In the genomic region with DNA sequence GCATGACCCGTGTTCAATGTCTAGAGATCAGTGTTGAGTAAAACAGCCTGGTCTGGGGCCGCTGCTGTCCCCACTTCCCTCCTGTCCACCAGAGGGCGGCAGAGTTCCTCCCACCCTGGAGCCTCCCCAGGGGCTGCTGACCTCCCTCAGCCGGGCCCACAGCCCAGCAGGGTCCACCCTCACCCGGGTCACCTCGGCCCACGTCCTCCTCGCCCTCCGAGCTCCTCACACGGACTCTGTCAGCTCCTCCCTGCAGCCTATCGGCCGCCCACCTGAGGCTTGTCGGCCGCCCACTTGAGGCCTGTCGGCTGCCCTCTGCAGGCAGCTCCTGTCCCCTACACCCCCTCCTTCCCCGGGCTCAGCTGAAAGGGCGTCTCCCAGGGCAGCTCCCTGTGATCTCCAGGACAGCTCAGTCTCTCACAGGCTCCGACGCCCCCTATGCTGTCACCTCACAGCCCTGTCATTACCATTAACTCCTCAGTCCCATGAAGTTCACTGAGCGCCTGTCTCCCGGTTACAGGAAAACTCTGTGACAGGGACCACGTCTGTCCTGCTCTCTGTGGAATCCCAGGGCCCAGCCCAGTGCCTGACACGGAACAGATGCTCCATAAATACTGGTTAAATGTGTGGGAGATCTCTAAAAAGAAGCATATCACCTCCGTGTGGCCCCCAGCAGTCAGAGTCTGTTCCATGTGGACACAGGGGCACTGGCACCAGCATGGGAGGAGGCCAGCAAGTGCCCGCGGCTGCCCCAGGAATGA, we compare ENCODE assay signal across 1 cellular context.
TF ChIP-seq lines count a peak whose summit lies in the region.

No MANE protein-coding gene starts in this region.

TF ChIP-seq in HEK293, 187 proteins besides CTCF, POLR2A, EP300 and RAD21 (continued from another document and continues in another):
- TF ChIP-seq, protein P1, sequence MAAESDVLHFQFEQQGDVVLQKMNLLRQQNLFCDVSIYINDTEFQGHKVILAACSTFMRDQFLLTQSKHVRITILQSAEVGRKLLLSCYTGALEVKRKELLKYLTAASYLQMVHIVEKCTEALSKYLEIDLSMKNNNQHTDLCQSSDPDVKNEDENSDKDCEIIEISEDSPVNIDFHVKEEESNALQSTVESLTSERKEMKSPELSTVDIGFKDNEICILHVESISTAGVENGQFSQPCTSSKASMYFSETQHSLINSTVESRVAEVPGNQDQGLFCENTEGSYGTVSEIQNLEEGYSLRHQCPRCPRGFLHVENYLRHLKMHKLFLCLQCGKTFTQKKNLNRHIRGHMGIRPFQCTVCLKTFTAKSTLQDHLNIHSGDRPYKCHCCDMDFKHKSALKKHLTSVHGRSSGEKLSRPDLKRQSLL (tag by site-specific recombination; IDR thresholded peaks at IDR 0.05): no peak
- TF ChIP-seq ZNF10 (tag by site-specific recombination; IDR thresholded peaks at IDR 0.05): 0 out of 2 replicates have a peak, but pooled peaks have one; percentile 21
- no peak for TF ChIP-seq ZNF138 (tag by site-specific recombination; IDR thresholded peaks at IDR 0.05; ENCODE audit: borderline replicate concordance)
- TF ChIP-seq, protein P2, sequence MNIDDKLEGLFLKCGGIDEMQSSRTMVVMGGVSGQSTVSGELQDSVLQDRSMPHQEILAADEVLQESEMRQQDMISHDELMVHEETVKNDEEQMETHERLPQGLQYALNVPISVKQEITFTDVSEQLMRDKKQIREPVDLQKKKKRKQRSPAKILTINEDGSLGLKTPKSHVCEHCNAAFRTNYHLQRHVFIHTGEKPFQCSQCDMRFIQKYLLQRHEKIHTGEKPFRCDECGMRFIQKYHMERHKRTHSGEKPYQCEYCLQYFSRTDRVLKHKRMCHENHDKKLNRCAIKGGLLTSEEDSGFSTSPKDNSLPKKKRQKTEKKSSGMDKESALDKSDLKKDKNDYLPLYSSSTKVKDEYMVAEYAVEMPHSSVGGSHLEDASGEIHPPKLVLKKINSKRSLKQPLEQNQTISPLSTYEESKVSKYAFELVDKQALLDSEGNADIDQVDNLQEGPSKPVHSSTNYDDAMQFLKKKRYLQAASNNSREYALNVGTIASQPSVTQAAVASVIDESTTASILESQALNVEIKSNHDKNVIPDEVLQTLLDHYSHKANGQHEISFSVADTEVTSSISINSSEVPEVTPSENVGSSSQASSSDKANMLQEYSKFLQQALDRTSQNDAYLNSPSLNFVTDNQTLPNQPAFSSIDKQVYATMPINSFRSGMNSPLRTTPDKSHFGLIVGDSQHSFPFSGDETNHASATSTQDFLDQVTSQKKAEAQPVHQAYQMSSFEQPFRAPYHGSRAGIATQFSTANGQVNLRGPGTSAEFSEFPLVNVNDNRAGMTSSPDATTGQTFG (tag by site-specific recombination; IDR thresholded peaks at IDR 0.05; ENCODE audit: borderline replicate concordance): peak; percentile 36; the same call in 1 of the 2 replicates
- TF ChIP-seq MYNN (tag by site-specific recombination; IDR thresholded peaks at IDR 0.05; ENCODE audit: borderline replicate concordance): no peak
- TF ChIP-seq, protein P3, sequence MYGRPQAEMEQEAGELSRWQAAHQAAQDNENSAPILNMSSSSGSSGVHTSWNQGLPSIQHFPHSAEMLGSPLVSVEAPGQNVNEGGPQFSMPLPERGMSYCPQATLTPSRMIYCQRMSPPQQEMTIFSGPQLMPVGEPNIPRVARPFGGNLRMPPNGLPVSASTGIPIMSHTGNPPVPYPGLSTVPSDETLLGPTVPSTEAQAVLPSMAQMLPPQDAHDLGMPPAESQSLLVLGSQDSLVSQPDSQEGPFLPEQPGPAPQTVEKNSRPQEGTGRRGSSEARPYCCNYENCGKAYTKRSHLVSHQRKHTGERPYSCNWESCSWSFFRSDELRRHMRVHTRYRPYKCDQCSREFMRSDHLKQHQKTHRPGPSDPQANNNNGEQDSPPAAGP (tag by site-specific recombination; IDR thresholded peaks at IDR 0.05): peak; percentile 86
- TF ChIP-seq KLF9 (tag by site-specific recombination; IDR thresholded peaks at IDR 0.05; ENCODE audit: low read depth): peak; percentile 76
- no peak for TF ChIP-seq ZNF175 (tag by site-specific recombination; IDR thresholded peaks at IDR 0.05)
- peak; percentile 65; the same call in 1 of the 2 replicates for TF ChIP-seq ZBTB7A (tag by site-specific recombination; IDR thresholded peaks at IDR 0.05; ENCODE audit: low read depth)
- TF ChIP-seq, protein P4, sequence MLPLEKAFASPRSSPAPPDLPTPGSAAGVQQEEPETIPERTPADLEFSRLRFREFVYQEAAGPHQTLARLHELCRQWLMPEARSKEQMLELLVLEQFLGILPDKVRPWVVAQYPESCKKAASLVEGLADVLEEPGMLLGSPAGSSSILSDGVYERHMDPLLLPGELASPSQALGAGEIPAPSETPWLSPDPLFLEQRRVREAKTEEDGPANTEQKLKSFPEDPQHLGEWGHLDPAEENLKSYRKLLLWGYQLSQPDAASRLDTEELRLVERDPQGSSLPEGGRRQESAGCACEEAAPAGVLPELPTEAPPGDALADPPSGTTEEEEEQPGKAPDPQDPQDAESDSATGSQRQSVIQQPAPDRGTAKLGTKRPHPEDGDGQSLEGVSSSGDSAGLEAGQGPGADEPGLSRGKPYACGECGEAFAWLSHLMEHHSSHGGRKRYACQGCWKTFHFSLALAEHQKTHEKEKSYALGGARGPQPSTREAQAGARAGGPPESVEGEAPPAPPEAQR (tag by site-specific recombination; IDR thresholded peaks at IDR 0.05): 0 out of 2 replicates have a peak, but pooled peaks have one; percentile 54
- peak; percentile 72 for TF ChIP-seq ZIC2 (tag by site-specific recombination; IDR thresholded peaks at IDR 0.05)
- TF ChIP-seq ZNF239 (tag by site-specific recombination; IDR thresholded peaks at IDR 0.05): peak; percentile 31; the same call in 1 of the 2 replicates
- TF ChIP-seq BCL11A (tag by site-specific recombination; IDR thresholded peaks at IDR 0.05; ENCODE audit: low read depth): peak; percentile 58; the same call in 1 of the 2 replicates
- peak; percentile 36; the same call in 1 of the 2 replicates for TF ChIP-seq ZNF792 (tag by site-specific recombination; IDR thresholded peaks at IDR 0.05)
- TF ChIP-seq, protein P5, sequence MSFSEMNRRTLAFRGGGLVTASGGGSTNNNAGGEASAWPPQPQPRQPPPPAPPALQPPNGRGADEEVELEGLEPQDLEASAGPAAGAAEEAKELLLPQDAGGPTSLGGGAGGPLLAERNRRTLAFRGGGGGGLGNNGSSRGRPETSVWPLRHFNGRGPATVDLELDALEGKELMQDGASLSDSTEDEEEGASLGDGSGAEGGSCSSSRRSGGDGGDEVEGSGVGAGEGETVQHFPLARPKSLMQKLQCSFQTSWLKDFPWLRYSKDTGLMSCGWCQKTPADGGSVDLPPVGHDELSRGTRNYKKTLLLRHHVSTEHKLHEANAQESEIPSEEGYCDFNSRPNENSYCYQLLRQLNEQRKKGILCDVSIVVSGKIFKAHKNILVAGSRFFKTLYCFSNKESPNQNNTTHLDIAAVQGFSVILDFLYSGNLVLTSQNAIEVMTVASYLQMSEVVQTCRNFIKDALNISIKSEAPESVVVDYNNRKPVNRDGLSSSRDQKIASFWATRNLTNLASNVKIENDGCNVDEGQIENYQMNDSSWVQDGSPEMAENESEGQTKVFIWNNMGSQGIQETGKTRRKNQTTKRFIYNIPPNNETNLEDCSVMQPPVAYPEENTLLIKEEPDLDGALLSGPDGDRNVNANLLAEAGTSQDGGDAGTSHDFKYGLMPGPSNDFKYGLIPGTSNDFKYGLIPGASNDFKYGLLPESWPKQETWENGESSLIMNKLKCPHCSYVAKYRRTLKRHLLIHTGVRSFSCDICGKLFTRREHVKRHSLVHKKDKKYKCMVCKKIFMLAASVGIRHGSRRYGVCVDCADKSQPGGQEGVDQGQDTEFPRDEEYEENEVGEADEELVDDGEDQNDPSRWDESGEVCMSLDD (tag by site-specific recombination; IDR thresholded peaks at IDR 0.05): peak; percentile 60; the same call in 1 of the 2 replicates
- peak; percentile 82 for TF ChIP-seq ZBTB8A (tag by site-specific recombination; IDR thresholded peaks at IDR 0.05)
- peak; percentile 63; the same call in 1 of the 2 replicates for TF ChIP-seq ZNF660 (tag by site-specific recombination; IDR thresholded peaks at IDR 0.05)
- TF ChIP-seq ZNF19 (tag by site-specific recombination; IDR thresholded peaks at IDR 0.05; ENCODE audit: low read depth): no peak
- TF ChIP-seq, protein P6, sequence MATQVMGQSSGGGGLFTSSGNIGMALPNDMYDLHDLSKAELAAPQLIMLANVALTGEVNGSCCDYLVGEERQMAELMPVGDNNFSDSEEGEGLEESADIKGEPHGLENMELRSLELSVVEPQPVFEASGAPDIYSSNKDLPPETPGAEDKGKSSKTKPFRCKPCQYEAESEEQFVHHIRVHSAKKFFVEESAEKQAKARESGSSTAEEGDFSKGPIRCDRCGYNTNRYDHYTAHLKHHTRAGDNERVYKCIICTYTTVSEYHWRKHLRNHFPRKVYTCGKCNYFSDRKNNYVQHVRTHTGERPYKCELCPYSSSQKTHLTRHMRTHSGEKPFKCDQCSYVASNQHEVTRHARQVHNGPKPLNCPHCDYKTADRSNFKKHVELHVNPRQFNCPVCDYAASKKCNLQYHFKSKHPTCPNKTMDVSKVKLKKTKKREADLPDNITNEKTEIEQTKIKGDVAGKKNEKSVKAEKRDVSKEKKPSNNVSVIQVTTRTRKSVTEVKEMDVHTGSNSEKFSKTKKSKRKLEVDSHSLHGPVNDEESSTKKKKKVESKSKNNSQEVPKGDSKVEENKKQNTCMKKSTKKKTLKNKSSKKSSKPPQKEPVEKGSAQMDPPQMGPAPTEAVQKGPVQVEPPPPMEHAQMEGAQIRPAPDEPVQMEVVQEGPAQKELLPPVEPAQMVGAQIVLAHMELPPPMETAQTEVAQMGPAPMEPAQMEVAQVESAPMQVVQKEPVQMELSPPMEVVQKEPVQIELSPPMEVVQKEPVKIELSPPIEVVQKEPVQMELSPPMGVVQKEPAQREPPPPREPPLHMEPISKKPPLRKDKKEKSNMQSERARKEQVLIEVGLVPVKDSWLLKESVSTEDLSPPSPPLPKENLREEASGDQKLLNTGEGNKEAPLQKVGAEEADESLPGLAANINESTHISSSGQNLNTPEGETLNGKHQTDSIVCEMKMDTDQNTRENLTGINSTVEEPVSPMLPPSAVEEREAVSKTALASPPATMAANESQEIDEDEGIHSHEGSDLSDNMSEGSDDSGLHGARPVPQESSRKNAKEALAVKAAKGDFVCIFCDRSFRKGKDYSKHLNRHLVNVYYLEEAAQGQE (tag by site-specific recombination; IDR thresholded peaks at IDR 0.05): peak; percentile 80
- TF ChIP-seq, protein P7, sequence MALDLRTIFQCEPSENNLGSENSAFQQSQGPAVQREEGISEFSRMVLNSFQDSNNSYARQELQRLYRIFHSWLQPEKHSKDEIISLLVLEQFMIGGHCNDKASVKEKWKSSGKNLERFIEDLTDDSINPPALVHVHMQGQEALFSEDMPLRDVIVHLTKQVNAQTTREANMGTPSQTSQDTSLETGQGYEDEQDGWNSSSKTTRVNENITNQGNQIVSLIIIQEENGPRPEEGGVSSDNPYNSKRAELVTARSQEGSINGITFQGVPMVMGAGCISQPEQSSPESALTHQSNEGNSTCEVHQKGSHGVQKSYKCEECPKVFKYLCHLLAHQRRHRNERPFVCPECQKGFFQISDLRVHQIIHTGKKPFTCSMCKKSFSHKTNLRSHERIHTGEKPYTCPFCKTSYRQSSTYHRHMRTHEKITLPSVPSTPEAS (tag by site-specific recombination; IDR thresholded peaks at IDR 0.05): peak; percentile 45
- peak; percentile 100 for TF ChIP-seq ZNF561 (tag by site-specific recombination; IDR thresholded peaks at IDR 0.05; ENCODE audit: borderline replicate concordance)
- no peak for TF ChIP-seq ZNF184 (tag by site-specific recombination; IDR thresholded peaks at IDR 0.05)
- peak; percentile 91; the same call in 1 of the 2 replicates for TF ChIP-seq KLF7 (tag by site-specific recombination; IDR thresholded peaks at IDR 0.05; ENCODE audit: borderline replicate concordance)
- no peak for TF ChIP-seq MEIS1 (CRISPR knock-in tag; IDR thresholded peaks at IDR 0.05; ENCODE audit: borderline replicate concordance)
- peak; percentile 82; the same call in 1 of the 2 replicates for TF ChIP-seq ZNF391 (tag by site-specific recombination; IDR thresholded peaks at IDR 0.05; ENCODE audit: borderline replicate concordance, low read depth)
- peak; percentile 88 for TF ChIP-seq ZBTB48 (tag by site-specific recombination; IDR thresholded peaks at IDR 0.05)
- TF ChIP-seq, protein P8, sequence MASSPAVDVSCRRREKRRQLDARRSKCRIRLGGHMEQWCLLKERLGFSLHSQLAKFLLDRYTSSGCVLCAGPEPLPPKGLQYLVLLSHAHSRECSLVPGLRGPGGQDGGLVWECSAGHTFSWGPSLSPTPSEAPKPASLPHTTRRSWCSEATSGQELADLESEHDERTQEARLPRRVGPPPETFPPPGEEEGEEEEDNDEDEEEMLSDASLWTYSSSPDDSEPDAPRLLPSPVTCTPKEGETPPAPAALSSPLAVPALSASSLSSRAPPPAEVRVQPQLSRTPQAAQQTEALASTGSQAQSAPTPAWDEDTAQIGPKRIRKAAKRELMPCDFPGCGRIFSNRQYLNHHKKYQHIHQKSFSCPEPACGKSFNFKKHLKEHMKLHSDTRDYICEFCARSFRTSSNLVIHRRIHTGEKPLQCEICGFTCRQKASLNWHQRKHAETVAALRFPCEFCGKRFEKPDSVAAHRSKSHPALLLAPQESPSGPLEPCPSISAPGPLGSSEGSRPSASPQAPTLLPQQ (tag by site-specific recombination; IDR thresholded peaks at IDR 0.05): peak; percentile 98
- TF ChIP-seq ZBTB1 (tag by site-specific recombination; IDR thresholded peaks at IDR 0.05): no peak
- no peak for TF ChIP-seq ZNF140 (tag by site-specific recombination; IDR thresholded peaks at IDR 0.05)
- TF ChIP-seq BCL11B (tag by site-specific recombination; IDR thresholded peaks at IDR 0.05; ENCODE audit: low read depth): 0 out of 2 replicates have a peak, but pooled peaks have one; percentile 66
- 0 out of 2 replicates have a peak, but pooled peaks have one; percentile 85 for TF ChIP-seq ZNF785 (tag by site-specific recombination; IDR thresholded peaks at IDR 0.05)
- peak; percentile 86 for TF ChIP-seq SP7 (tag by site-specific recombination; IDR thresholded peaks at IDR 0.05)
- TF ChIP-seq ZNF843 (tag by site-specific recombination; IDR thresholded peaks at IDR 0.05): peak; percentile 49; the same call in 1 of the 2 replicates
- TF ChIP-seq YY2 (tag by site-specific recombination; IDR thresholded peaks at IDR 0.05): no peak; the same call in none of the 2 replicates
- peak; percentile 97 for TF ChIP-seq ZFP69B (tag by site-specific recombination; IDR thresholded peaks at IDR 0.05)
